ENCODE assay signal across 1 cellular context in the genomic region with DNA sequence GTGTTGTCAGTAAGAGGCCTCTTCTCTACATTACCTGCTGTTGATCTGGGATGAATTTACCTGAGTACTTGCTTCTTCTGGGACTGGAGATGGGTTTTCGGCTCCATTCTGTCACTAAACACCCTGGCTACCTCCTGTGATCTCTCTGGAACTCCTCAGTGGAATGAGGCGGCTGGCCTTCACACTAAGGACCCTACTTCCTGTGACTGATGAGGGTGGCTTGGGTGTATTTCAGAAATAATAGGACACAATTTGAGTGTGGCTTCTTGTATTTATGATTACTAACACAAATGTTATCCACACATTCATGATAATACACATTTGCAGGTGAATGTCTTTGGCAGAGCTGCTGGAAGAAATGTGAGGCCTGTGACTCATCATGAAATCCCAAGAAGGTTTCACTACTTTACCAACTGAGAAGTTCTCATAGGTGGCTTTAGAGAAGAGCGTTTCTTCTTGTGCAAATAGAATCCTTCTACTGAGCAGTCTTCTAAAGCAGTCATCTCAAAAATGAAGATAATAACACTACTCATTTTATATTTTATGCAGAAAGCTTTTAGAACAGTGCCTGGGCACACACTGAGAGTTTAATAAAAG.
TF ChIP-seq lines count a peak whose summit lies in the region.

No MANE protein-coding gene starts in this region.

TF ChIP-seq in WTC11, 78 proteins besides CTCF, POLR2A, EP300 and RAD21:
- TF ChIP-seq, protein P1, sequence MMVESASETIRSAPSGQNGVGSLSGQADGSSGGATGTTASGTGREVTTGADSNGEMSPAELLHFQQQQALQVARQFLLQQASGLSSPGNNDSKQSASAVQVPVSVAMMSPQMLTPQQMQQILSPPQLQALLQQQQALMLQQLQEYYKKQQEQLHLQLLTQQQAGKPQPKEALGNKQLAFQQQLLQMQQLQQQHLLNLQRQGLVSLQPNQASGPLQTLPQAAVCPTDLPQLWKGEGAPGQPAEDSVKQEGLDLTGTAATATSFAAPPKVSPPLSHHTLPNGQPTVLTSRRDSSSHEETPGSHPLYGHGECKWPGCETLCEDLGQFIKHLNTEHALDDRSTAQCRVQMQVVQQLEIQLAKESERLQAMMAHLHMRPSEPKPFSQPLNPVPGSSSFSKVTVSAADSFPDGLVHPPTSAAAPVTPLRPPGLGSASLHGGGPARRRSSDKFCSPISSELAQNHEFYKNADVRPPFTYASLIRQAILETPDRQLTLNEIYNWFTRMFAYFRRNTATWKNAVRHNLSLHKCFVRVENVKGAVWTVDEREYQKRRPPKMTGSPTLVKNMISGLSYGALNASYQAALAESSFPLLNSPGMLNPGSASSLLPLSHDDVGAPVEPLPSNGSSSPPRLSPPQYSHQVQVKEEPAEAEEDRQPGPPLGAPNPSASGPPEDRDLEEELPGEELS (CRISPR knock-in tag; IDR thresholded peaks at IDR 0.05): no peak
- TF ChIP-seq EMX1 (CRISPR knock-in tag; IDR thresholded peaks at IDR 0.05) (no peak), CREM (CRISPR knock-in tag; IDR thresholded peaks at IDR 0.05) (no peak), ZNF671 (CRISPR knock-in tag; IDR thresholded peaks at IDR 0.05) (no peak), ZNF138 (CRISPR knock-in tag; conservative IDR thresholded peaks at IDR 0.05) (no peak), SOX15 (CRISPR knock-in tag; IDR thresholded peaks at IDR 0.05) (no peak), CREB1 (CRISPR knock-in tag; IDR thresholded peaks at IDR 0.05) (no peak), ZNF121 (CRISPR knock-in tag; IDR thresholded peaks at IDR 0.05) (no peak), GRHL2 (CRISPR knock-in tag; IDR thresholded peaks at IDR 0.05; ENCODE audit: insufficient replicate concordance, severe bottlenecking) (no peak), NR2C2 (CRISPR knock-in tag; IDR thresholded peaks at IDR 0.05) (no peak), OVOL2 (CRISPR knock-in tag; IDR thresholded peaks at IDR 0.05; ENCODE audit: borderline replicate concordance) (no peak), AFF4 (CRISPR knock-in tag; IDR thresholded peaks at IDR 0.05; ENCODE audit: borderline replicate concordance) (no peak), HMGA2 (CRISPR knock-in tag; IDR thresholded peaks at IDR 0.05) (no peak), JUN (CRISPR knock-in tag; IDR thresholded peaks at IDR 0.05) (no peak)
- TF ChIP-seq, protein P2, sequence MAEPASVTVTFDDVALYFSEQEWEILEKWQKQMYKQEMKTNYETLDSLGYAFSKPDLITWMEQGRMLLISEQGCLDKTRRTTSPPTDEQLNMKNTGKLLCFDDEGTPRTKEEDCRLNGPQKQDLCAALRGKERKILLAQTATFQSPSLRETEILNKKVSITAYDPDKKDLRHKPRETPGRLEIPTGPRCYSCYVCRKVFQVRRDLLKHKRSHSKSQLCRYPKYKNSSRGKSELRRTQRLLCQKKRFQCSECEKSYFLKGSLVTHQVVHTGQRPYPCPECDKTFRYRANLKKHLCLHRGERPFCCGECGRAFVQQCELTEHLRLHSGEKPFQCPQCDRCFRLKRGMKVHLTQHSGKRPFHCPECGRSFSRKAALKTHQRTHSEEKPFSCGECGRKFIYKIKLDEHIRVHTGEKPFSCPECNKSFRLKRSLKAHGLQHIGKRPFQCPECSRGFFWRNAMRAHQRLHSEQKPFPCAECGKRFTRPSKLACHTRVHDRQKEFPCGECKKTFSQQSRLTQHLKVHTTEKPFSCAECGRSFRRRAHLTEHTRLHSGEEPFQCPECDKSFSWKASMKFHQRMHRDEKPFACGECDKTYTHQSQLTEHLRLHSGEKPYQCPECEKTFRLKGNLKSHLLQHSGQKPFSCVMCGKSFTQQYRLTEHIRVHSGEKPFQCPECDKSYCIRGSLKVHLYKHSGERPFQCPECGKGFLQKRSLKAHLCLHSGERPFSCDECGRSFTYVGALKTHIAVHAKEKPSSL (CRISPR knock-in tag; conservative IDR thresholded peaks at IDR 0.05): no peak
